Comparison of ENCODE assay signal across 8 cellular contexts in genomic region chr18:74457043-74457742, GRCh38. TPM values are rescaled to one million over a fixed set of nuclear protein-coding genes. Genes with fewer than 3 reads are reported as not detected.
DNase-seq lines count a peak whose midpoint lies in the region; ATAC-seq and TF ChIP-seq lines count a peak whose summit lies in the region.

Gene DIPK1C (minus strand): TSS chr18:74457308. CDS start chr18:74457259, 49 bp downstream.

- H3K36me3 ChIP-seq in WERI-Rb-1: no peaks in the 10 kb centered on the region

- no peak within 1 kb of the TSS for H3K27ac ChIP-seq in WERI-Rb-1

- peak; percentile 52 for DNase-seq in COR-L47 (lab: John Stamatoyannopoulos, UW)
- no peak for DNase-seq in WERI-Rb-1
- no peak for DNase-seq in left cardiac atrium
- peak; percentile 40 for DNase-seq in pons (ENCODE audit: low spot score)
- no peak for DNase-seq in CD1c-positive myeloid dendritic cell (ENCODE audit: extremely low spot score)
- no peak for DNase-seq in NCI-H1436 treated with DMSO at 0.1 percent for 48 hours (lab: John Stamatoyannopoulos, UW)

- H3K27me3 ChIP-seq in WERI-Rb-1 (ENCODE audit: insufficient read depth, low read depth, severe bottlenecking): peaks cover 62% of the 10 kb centered on the region

- H3K4me3 ChIP-seq in WERI-Rb-1 (ENCODE audit: low read depth, low read length): peak within 1 kb of the TSS; percentile 55

- TF ChIP-seq CTCF in WERI-Rb-1 (IDR thresholded peaks at IDR 0.05; ENCODE audit: low read depth, low read length): no peak

- peak; percentile 43 to 64 for ATAC-seq in left cardiac atrium
- ATAC-seq in HG03439 (IDR thresholded peaks at IDR 0.05; ENCODE audit: unreplicated experiment): no peak
- no peak for ATAC-seq in SK-N-SH treated with all-trans-retinoic acid at 6 μM for 48 hours

- intact Hi-C loops in left cardiac atrium (cut with DNase I): no loop called here

- H3K9me3 ChIP-seq in WERI-Rb-1 (ENCODE audit: severe bottlenecking): no peaks in the 10 kb centered on the region

TF ChIP-seq in SK-N-SH treated with all-trans-retinoic acid at 6 μM for 48 hours, 23 proteins besides CTCF, POLR2A, EP300 and RAD21:
- TF ChIP-seq, protein P1, sequence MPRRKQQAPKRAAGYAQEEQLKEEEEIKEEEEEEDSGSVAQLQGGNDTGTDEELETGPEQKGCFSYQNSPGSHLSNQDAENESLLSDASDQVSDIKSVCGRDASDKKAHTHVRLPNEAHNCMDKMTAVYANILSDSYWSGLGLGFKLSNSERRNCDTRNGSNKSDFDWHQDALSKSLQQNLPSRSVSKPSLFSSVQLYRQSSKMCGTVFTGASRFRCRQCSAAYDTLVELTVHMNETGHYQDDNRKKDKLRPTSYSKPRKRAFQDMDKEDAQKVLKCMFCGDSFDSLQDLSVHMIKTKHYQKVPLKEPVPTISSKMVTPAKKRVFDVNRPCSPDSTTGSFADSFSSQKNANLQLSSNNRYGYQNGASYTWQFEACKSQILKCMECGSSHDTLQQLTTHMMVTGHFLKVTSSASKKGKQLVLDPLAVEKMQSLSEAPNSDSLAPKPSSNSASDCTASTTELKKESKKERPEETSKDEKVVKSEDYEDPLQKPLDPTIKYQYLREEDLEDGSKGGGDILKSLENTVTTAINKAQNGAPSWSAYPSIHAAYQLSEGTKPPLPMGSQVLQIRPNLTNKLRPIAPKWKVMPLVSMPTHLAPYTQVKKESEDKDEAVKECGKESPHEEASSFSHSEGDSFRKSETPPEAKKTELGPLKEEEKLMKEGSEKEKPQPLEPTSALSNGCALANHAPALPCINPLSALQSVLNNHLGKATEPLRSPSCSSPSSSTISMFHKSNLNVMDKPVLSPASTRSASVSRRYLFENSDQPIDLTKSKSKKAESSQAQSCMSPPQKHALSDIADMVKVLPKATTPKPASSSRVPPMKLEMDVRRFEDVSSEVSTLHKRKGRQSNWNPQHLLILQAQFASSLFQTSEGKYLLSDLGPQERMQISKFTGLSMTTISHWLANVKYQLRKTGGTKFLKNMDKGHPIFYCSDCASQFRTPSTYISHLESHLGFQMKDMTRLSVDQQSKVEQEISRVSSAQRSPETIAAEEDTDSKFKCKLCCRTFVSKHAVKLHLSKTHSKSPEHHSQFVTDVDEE (CRISPR knock-in tag; IDR thresholded peaks at IDR 0.05): no peak
- TF ChIP-seq POU6F1 (CRISPR knock-in tag; IDR thresholded peaks at IDR 0.05; ENCODE audit: borderline replicate concordance, low read depth) (no peak), ZNF70 (CRISPR knock-in tag; IDR thresholded peaks at IDR 0.05) (no peak), CSDC2 (CRISPR knock-in tag; IDR thresholded peaks at IDR 0.05) (no peak), BACH2 (CRISPR knock-in tag; IDR thresholded peaks at IDR 0.05; ENCODE audit: borderline replicate concordance) (no peak), ZNF565 (CRISPR knock-in tag; conservative IDR thresholded peaks at IDR 0.05; ENCODE audit: low read depth) (no peak), ARNTL (CRISPR knock-in tag; IDR thresholded peaks at IDR 0.05; ENCODE audit: borderline replicate concordance, low read depth) (no peak), ESRRG (CRISPR knock-in tag; IDR thresholded peaks at IDR 0.05) (no peak), OSR1 (CRISPR knock-in tag; IDR thresholded peaks at IDR 0.05) (no peak), ZC3H10 (CRISPR knock-in tag; IDR thresholded peaks at IDR 0.05) (no peak), GLIS3 (CRISPR knock-in tag; IDR thresholded peaks at IDR 0.05) (no peak), TCF4 (CRISPR knock-in tag; IDR thresholded peaks at IDR 0.05; ENCODE audit: borderline replicate concordance) (no peak)
- TF ChIP-seq, protein P2, sequence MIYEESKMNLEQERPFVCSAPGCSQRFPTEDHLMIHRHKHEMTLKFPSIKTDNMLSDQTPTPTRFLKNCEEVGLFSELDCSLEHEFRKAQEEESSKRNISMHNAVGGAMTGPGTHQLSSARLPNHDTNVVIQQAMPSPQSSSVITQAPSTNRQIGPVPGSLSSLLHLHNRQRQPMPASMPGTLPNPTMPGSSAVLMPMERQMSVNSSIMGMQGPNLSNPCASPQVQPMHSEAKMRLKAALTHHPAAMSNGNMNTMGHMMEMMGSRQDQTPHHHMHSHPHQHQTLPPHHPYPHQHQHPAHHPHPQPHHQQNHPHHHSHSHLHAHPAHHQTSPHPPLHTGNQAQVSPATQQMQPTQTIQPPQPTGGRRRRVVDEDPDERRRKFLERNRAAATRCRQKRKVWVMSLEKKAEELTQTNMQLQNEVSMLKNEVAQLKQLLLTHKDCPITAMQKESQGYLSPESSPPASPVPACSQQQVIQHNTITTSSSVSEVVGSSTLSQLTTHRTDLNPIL (CRISPR knock-in tag; IDR thresholded peaks at IDR 0.05; ENCODE audit: low read depth): no peak

RNA-seq across cellular contexts. Expression of gene DIPK1C, which starts in this region (rescaled TPM):
- 1 to 10 TPM; 1.3 to 1.5 TPM for total RNA-seq in left cardiac atrium

Comparison
In these comparisons a context has a peak if more than half of its experiments do, and no peak if none do; other contexts are left out.
1. DNase-seq: peak in COR-L47 (single experiment) and pons (single experiment); none in WERI-Rb-1 (single experiment), left cardiac atrium (single experiment), CD1c-positive myeloid dendritic cell (single experiment) and NCI-H1436 treated with DMSO at 0.1 percent for 48 hours (single experiment).
2. ATAC-seq: peak in left cardiac atrium (2 of 2); none in HG03439 (single experiment) and SK-N-SH treated with all-trans-retinoic acid at 6 μM for 48 hours (single experiment).